In the genomic region with DNA sequence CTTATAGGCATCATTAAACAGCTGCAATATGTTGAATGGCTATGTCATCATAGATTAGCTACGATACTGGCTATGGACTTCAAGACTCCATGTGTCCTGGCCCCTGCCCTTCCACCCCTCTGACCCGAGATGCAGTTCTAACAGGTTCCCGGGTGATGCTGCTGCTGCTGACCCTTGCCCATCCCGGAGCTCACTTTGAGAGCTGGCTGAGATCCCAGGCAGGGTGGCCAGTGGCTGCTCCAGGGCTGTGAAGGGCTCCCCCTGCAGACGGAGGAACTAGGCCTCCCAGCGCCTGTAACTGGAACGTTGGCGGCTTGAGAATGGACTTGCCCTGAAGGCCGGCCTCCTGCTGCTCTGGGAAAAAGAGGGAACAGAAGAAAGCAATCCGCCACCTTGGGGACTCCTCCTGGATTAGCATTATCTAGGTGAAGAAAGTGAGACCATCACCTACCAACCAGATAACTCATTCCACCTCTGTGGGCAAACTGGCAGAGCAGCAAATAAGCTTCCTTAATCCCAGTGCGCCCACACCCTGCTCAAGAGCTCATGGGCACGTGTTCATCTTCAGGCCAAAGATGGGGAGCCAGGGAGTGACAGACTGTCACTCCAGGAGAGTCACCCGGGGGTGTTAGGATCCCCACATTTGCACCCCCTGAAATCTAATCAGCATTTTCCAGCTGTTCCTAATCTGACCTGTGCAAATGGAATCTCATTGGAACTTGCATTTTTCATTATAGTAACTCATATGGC, we compare ENCODE assay signal across 2 cellular contexts.
TF ChIP-seq lines count a peak whose summit lies in the region.

No MANE protein-coding gene starts in this region.

TF ChIP-seq in K562, 482 proteins besides CTCF, POLR2A, EP300 and RAD21 (continued from another document and continues in another):
- 0 out of 2 replicates have a peak, but pooled peaks have one; percentile 65 for TF ChIP-seq STAT6 (CRISPR knock-in tag; IDR thresholded peaks at IDR 0.05)
- TF ChIP-seq, protein P1, sequence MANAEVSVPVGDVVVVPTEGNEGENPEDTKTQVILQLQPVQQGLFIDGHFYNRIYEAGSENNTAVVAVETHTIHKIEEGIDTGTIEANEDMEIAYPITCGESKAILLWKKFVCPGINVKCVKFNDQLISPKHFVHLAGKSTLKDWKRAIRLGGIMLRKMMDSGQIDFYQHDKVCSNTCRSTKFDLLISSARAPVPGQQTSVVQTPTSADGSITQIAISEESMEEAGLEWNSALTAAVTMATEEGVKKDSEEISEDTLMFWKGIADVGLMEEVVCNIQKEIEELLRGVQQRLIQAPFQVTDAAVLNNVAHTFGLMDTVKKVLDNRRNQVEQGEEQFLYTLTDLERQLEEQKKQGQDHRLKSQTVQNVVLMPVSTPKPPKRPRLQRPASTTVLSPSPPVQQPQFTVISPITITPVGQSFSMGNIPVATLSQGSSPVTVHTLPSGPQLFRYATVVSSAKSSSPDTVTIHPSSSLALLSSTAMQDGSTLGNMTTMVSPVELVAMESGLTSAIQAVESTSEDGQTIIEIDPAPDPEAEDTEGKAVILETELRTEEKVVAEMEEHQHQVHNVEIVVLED (CRISPR knock-in tag; IDR thresholded peaks at IDR 0.05), result no peak
- no peak for TF ChIP-seq ZNF133 (CRISPR knock-in tag; IDR thresholded peaks at IDR 0.05)
- TF ChIP-seq SMAD1 (IDR thresholded peaks at IDR 0.05; ENCODE audit: low read depth, low read length, partially characterized antibody), result no peak
- TF ChIP-seq JUND (IDR thresholded peaks at IDR 0.05; ENCODE audit: borderline replicate concordance, low read depth, low read length), result no peak
- peak; percentile 34; the same call in 1 of the 3 replicates for TF ChIP-seq JUND (tag; IDR thresholded peaks at IDR 0.05; ENCODE audit: borderline replicate concordance, low read depth, low read length)
- peak; percentile 83 for TF ChIP-seq SMC3 (conservative IDR thresholded peaks at IDR 0.05; ENCODE audit: insufficient read depth, low read depth, low read length)
- TF ChIP-seq CLOCK (CRISPR knock-in tag; IDR thresholded peaks at IDR 0.05; ENCODE audit: borderline replicate concordance), result no peak
- TF ChIP-seq PKNOX1 (IDR thresholded peaks at IDR 0.05), result no peak
- no peak for TF ChIP-seq HDGF (IDR thresholded peaks at IDR 0.05)
- TF ChIP-seq MTA2 (IDR thresholded peaks at IDR 0.05; ENCODE audit: low read depth), result 0 out of 2 replicates have a peak, but pooled peaks have one; percentile 21
- TF ChIP-seq, protein P2, sequence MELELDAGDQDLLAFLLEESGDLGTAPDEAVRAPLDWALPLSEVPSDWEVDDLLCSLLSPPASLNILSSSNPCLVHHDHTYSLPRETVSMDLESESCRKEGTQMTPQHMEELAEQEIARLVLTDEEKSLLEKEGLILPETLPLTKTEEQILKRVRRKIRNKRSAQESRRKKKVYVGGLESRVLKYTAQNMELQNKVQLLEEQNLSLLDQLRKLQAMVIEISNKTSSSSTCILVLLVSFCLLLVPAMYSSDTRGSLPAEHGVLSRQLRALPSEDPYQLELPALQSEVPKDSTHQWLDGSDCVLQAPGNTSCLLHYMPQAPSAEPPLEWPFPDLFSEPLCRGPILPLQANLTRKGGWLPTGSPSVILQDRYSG (tag; conservative IDR thresholded peaks at IDR 0.05; ENCODE audit: low read depth), result no peak
- peak; percentile 40 for TF ChIP-seq HMGN3 (IDR thresholded peaks at IDR 0.05; ENCODE audit: borderline replicate concordance, extremely low read depth, insufficient read length, low read depth, low read length)
- TF ChIP-seq CBFA2T3 (IDR thresholded peaks at IDR 0.05), result peak; percentile 74
- TF ChIP-seq, protein P3, sequence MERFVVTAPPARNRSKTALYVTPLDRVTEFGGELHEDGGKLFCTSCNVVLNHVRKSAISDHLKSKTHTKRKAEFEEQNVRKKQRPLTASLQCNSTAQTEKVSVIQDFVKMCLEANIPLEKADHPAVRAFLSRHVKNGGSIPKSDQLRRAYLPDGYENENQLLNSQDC (CRISPR knock-in tag; IDR thresholded peaks at IDR 0.05), result no peak
- TF ChIP-seq HIVEP1 (CRISPR knock-in tag; IDR thresholded peaks at IDR 0.05), result no peak
- TF ChIP-seq ZNF76 (CRISPR knock-in tag; IDR thresholded peaks at IDR 0.05; ENCODE audit: borderline replicate concordance), result no peak

TF ChIP-seq in HepG2, 621 proteins besides CTCF, POLR2A, EP300 and RAD21 (continued from another document and continues in another):
- no peak for TF ChIP-seq BATF2 (CRISPR knock-in tag; IDR thresholded peaks at IDR 0.05)
- TF ChIP-seq NFAT5 (CRISPR knock-in tag; IDR thresholded peaks at IDR 0.05), result no peak
- TF ChIP-seq POGZ (CRISPR knock-in tag; IDR thresholded peaks at IDR 0.05), result no peak
- TF ChIP-seq ZFP41 (CRISPR knock-in tag; IDR thresholded peaks at IDR 0.05; ENCODE audit: borderline replicate concordance), result no peak
- TF ChIP-seq ZNF703 (CRISPR knock-in tag; IDR thresholded peaks at IDR 0.05; ENCODE audit: borderline replicate concordance), result no peak
- peak; percentile 75; the same call in 1 of the 2 replicates for TF ChIP-seq ZNF772 (CRISPR knock-in tag; IDR thresholded peaks at IDR 0.05)
- TF ChIP-seq ATF7 (IDR thresholded peaks at IDR 0.05), result no peak
- no peak for TF ChIP-seq ATF7 (CRISPR knock-in tag; IDR thresholded peaks at IDR 0.05)
- TF ChIP-seq ZBTB42 (CRISPR knock-in tag; IDR thresholded peaks at IDR 0.05), result no peak
- peak; percentile 90 for TF ChIP-seq XRCC5 (optimal IDR thresholded peaks at IDR 0.05; ENCODE audit: low read length)
- TF ChIP-seq MAF1 (CRISPR knock-in tag; IDR thresholded peaks at IDR 0.05; ENCODE audit: borderline replicate concordance), result no peak
- TF ChIP-seq RBM39 (IDR thresholded peaks at IDR 0.05; ENCODE audit: low read depth, low read length, poor library complexity, severe bottlenecking), result no peak
- TF ChIP-seq ZFX (CRISPR knock-in tag; IDR thresholded peaks at IDR 0.05; ENCODE audit: low read depth), result peak; percentile 70; the same call in 1 of the 2 replicates
- TF ChIP-seq SP140L (CRISPR knock-in tag; IDR thresholded peaks at IDR 0.05; ENCODE audit: borderline replicate concordance), result no peak
- no peak for TF ChIP-seq ZNF232 (CRISPR knock-in tag; IDR thresholded peaks at IDR 0.05; ENCODE audit: borderline replicate concordance)
- TF ChIP-seq TEAD3 (CRISPR knock-in tag; optimal IDR thresholded peaks at IDR 0.05; ENCODE audit: borderline replicate concordance), result peak; percentile 56
- no peak for TF ChIP-seq ZNF253 (CRISPR knock-in tag; IDR thresholded peaks at IDR 0.05; ENCODE audit: borderline replicate concordance)
- no peak for TF ChIP-seq CCAR2 (optimal IDR thresholded peaks at IDR 0.05; ENCODE audit: low read depth, low read length)
- TF ChIP-seq, protein P4, sequence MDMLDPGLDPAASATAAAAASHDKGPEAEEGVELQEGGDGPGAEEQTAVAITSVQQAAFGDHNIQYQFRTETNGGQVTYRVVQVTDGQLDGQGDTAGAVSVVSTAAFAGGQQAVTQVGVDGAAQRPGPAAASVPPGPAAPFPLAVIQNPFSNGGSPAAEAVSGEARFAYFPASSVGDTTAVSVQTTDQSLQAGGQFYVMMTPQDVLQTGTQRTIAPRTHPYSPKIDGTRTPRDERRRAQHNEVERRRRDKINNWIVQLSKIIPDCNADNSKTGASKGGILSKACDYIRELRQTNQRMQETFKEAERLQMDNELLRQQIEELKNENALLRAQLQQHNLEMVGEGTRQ (IDR thresholded peaks at IDR 0.05; ENCODE audit: low read depth, low read length), result no peak
- TF ChIP-seq, protein P4 (CRISPR knock-in tag; IDR thresholded peaks at IDR 0.05; ENCODE audit: borderline replicate concordance), result no peak
- TF ChIP-seq, protein P5, sequence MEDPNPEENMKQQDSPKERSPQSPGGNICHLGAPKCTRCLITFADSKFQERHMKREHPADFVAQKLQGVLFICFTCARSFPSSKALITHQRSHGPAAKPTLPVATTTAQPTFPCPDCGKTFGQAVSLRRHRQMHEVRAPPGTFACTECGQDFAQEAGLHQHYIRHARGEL (CRISPR knock-in tag; IDR thresholded peaks at IDR 0.05), result no peak
- TF ChIP-seq ZFP82 (CRISPR knock-in tag; IDR thresholded peaks at IDR 0.05; ENCODE audit: borderline replicate concordance), result no peak
- TF ChIP-seq, protein P6, sequence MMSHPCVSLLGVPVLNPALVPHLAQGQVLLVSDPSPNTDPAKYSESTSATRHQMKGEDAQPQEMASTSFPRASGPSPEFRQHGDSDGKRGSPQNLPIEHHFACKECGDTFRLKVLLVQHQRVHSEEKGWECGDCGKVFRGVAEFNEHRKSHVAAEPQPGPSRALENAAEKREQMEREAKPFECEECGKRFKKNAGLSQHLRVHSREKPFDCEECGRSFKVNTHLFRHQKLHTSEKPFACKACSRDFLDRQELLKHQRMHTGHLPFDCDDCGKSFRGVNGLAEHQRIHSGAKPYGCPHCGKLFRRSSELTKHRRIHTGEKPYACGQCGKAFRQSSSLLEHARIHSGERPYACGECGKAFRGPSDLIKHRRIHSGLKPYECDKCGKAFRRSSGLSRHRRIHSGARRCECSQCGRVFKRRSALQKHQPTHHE (CRISPR knock-in tag; IDR thresholded peaks at IDR 0.05; ENCODE audit: borderline replicate concordance), result no peak
- TF ChIP-seq DNMT3B (CRISPR knock-in tag; conservative IDR thresholded peaks at IDR 0.05), result no peak
- TF ChIP-seq SNAPC2 (CRISPR knock-in tag; IDR thresholded peaks at IDR 0.05), result no peak
- no peak for TF ChIP-seq ZNF513 (CRISPR knock-in tag; conservative IDR thresholded peaks at IDR 0.05)
- TF ChIP-seq GABPB1 (CRISPR knock-in tag; IDR thresholded peaks at IDR 0.05), result 0 out of 2 replicates have a peak, but pooled peaks have one; percentile 21
- TF ChIP-seq, protein P7, sequence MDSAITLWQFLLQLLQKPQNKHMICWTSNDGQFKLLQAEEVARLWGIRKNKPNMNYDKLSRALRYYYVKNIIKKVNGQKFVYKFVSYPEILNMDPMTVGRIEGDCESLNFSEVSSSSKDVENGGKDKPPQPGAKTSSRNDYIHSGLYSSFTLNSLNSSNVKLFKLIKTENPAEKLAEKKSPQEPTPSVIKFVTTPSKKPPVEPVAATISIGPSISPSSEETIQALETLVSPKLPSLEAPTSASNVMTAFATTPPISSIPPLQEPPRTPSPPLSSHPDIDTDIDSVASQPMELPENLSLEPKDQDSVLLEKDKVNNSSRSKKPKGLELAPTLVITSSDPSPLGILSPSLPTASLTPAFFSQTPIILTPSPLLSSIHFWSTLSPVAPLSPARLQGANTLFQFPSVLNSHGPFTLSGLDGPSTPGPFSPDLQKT (CRISPR knock-in tag; IDR thresholded peaks at IDR 0.05; ENCODE audit: borderline replicate concordance), result no peak
- no peak for TF ChIP-seq SETDB1 (CRISPR knock-in tag; IDR thresholded peaks at IDR 0.05; ENCODE audit: borderline replicate concordance)
